Comparison of ENCODE assay signal across 1 cellular context in the genomic region with DNA sequence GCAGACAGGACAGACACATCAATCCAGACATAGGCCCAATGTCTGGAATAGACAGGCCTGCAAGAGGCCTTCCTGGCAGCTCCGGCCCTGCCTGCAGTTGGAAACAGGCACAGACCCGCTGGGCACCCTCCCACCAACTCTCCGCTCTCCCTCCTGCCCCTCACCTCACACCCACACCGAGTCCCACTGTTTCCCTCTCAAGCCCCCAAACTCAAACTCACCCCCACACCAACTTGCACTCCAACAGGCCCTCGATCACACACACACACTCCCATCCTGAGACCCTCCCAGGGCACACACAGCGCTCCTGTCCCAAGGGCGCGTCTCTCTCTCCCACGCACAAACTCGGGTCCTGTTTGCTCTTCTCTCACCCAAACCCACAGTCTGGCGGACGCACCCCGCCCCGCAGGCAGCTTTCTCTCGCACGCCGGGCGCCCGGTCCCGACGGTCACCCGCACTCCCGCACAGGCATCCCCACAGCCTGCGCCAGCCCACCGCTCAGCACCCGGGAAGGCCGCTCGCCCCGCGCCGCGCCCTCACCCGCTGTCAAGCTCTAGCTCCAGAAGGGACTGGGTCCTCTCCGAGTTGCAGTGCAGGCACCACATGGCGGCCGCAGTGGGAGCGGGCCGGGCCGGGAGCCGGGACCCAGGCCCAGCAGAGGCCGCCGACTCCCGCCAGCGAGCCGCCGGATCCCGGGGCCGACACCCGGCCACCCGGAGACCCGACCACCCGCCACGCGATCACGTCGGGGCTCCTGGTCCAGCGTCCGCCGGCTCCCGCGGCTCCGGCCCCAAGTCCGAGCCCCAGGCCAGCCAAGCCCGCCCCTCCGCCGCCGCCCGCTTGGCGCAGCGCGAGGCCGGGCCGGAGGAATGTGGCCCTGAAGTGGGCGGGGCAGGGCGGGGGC.
TF ChIP-seq lines count a peak whose summit lies in the region.

No MANE protein-coding gene starts in this region.

TF ChIP-seq in K562, 482 proteins besides CTCF, POLR2A, EP300 and RAD21 (continued from another document):
- TF ChIP-seq, protein P1, sequence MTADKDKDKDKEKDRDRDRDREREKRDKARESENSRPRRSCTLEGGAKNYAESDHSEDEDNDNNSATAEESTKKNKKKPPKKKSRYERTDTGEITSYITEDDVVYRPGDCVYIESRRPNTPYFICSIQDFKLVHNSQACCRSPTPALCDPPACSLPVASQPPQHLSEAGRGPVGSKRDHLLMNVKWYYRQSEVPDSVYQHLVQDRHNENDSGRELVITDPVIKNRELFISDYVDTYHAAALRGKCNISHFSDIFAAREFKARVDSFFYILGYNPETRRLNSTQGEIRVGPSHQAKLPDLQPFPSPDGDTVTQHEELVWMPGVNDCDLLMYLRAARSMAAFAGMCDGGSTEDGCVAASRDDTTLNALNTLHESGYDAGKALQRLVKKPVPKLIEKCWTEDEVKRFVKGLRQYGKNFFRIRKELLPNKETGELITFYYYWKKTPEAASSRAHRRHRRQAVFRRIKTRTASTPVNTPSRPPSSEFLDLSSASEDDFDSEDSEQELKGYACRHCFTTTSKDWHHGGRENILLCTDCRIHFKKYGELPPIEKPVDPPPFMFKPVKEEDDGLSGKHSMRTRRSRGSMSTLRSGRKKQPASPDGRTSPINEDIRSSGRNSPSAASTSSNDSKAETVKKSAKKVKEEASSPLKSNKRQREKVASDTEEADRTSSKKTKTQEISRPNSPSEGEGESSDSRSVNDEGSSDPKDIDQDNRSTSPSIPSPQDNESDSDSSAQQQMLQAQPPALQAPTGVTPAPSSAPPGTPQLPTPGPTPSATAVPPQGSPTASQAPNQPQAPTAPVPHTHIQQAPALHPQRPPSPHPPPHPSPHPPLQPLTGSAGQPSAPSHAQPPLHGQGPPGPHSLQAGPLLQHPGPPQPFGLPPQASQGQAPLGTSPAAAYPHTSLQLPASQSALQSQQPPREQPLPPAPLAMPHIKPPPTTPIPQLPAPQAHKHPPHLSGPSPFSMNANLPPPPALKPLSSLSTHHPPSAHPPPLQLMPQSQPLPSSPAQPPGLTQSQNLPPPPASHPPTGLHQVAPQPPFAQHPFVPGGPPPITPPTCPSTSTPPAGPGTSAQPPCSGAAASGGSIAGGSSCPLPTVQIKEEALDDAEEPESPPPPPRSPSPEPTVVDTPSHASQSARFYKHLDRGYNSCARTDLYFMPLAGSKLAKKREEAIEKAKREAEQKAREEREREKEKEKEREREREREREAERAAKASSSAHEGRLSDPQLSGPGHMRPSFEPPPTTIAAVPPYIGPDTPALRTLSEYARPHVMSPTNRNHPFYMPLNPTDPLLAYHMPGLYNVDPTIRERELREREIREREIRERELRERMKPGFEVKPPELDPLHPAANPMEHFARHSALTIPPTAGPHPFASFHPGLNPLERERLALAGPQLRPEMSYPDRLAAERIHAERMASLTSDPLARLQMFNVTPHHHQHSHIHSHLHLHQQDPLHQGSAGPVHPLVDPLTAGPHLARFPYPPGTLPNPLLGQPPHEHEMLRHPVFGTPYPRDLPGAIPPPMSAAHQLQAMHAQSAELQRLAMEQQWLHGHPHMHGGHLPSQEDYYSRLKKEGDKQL (CRISPR knock-in tag; IDR thresholded peaks at IDR 0.05; ENCODE audit: borderline replicate concordance): no peak
